Comparison of ENCODE assay signal across 1 cellular context in genomic region chr11:93718057-93718563, GRCh38.
TF ChIP-seq lines count a peak whose summit lies in the region.

No MANE protein-coding gene starts in this region.

TF ChIP-seq in K562, 482 proteins besides CTCF, POLR2A, EP300 and RAD21 (continued from another document and continues in another):
- peak; percentile 63 for TF ChIP-seq BCL6 (CRISPR knock-in tag; IDR thresholded peaks at IDR 0.05)
- TF ChIP-seq CREB3L1 (IDR thresholded peaks at IDR 0.05; ENCODE audit: borderline replicate concordance, low read depth), result 0 out of 2 replicates have a peak, but pooled peaks have one; percentile 18
- peak; percentile 90 for TF ChIP-seq ESRRA (IDR thresholded peaks at IDR 0.05; ENCODE audit: borderline replicate concordance, low read depth)
- TF ChIP-seq SRF (CRISPR knock-in tag; IDR thresholded peaks at IDR 0.05), result peak in 1 of 2 experiments; percentile 83; a peak in 1 of 4 replicates
- TF ChIP-seq, protein P1, sequence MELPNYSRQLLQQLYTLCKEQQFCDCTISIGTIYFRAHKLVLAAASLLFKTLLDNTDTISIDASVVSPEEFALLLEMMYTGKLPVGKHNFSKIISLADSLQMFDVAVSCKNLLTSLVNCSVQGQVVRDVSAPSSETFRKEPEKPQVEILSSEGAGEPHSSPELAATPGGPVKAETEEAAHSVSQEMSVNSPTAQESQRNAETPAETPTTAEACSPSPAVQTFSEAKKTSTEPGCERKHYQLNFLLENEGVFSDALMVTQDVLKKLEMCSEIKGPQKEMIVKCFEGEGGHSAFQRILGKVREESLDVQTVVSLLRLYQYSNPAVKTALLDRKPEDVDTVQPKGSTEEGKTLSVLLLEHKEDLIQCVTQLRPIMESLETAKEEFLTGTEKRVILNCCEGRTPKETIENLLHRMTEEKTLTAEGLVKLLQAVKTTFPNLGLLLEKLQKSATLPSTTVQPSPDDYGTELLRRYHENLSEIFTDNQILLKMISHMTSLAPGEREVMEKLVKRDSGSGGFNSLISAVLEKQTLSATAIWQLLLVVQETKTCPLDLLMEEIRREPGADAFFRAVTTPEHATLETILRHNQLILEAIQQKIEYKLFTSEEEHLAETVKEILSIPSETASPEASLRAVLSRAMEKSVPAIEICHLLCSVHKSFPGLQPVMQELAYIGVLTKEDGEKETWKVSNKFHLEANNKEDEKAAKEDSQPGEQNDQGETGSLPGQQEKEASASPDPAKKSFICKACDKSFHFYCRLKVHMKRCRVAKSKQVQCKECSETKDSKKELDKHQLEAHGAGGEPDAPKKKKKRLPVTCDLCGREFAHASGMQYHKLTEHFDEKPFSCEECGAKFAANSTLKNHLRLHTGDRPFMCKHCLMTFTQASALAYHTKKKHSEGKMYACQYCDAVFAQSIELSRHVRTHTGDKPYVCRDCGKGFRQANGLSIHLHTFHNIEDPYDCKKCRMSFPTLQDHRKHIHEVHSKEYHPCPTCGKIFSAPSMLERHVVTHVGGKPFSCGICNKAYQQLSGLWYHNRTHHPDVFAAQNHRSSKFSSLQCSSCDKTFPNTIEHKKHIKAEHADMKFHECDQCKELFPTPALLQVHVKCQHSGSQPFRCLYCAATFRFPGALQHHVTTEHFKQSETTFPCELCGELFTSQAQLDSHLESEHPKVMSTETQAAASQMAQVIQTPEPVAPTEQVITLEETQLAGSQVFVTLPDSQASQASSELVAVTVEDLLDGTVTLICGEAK (IDR thresholded peaks at IDR 0.05), result peak; percentile 77
- TF ChIP-seq, protein P1 (CRISPR knock-in tag; IDR thresholded peaks at IDR 0.05), result no peak
- no peak for TF ChIP-seq COPS2 (conservative IDR thresholded peaks at IDR 0.05)
- TF ChIP-seq ZBTB1 (CRISPR knock-in tag; IDR thresholded peaks at IDR 0.05; ENCODE audit: borderline replicate concordance, low read depth), result no peak
- no peak for TF ChIP-seq FOXO4 (CRISPR knock-in tag; IDR thresholded peaks at IDR 0.05)
- no peak for TF ChIP-seq U2AF2 (optimal IDR thresholded peaks at IDR 0.05; ENCODE audit: low read depth, low read length)
- TF ChIP-seq THRA (IDR thresholded peaks at IDR 0.05), result no peak
- no peak for TF ChIP-seq SNIP1 (IDR thresholded peaks at IDR 0.05; ENCODE audit: low read depth)
- TF ChIP-seq SAFB (IDR thresholded peaks at IDR 0.05; ENCODE audit: borderline replicate concordance, low read depth, low read length), result no peak
- 0 out of 2 replicates have a peak, but pooled peaks have one; percentile 45 for TF ChIP-seq PHB2 (IDR thresholded peaks at IDR 0.05; ENCODE audit: low read depth)
- TF ChIP-seq CBFA2T3 (IDR thresholded peaks at IDR 0.05), result peak; percentile 94
- no peak for TF ChIP-seq HMG20A (CRISPR knock-in tag; conservative IDR thresholded peaks at IDR 0.05)
- TF ChIP-seq NELFE (IDR thresholded peaks at IDR 0.05; ENCODE audit: insufficient read depth, insufficient read length), result no peak
- TF ChIP-seq, protein P2, sequence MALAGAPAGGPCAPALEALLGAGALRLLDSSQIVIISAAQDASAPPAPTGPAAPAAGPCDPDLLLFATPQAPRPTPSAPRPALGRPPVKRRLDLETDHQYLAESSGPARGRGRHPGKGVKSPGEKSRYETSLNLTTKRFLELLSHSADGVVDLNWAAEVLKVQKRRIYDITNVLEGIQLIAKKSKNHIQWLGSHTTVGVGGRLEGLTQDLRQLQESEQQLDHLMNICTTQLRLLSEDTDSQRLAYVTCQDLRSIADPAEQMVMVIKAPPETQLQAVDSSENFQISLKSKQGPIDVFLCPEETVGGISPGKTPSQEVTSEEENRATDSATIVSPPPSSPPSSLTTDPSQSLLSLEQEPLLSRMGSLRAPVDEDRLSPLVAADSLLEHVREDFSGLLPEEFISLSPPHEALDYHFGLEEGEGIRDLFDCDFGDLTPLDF (CRISPR knock-in tag; IDR thresholded peaks at IDR 0.05), result no peak
- TF ChIP-seq SIX5 (IDR thresholded peaks at IDR 0.05; ENCODE audit: borderline replicate concordance in 1 of 2, insufficient read depth in 1 of 2, low read depth in 1 of 2, low read length in 2 of 2), result no peak
- TF ChIP-seq ZHX1 (conservative IDR thresholded peaks at IDR 0.05; ENCODE audit: low read length), result no peak
- no peak; the same call in 1 of the 2 replicates for TF ChIP-seq ZNF23 (CRISPR knock-in tag; IDR thresholded peaks at IDR 0.05)
- no peak; the same call in 1 of the 2 replicates for TF ChIP-seq ZNF311 (CRISPR knock-in tag; IDR thresholded peaks at IDR 0.05)
- no peak for TF ChIP-seq STAT6 (CRISPR knock-in tag; IDR thresholded peaks at IDR 0.05)
- TF ChIP-seq RNF2 (IDR thresholded peaks at IDR 0.05), result peak; percentile 96
- no peak for TF ChIP-seq PTTG1 (tag; IDR thresholded peaks at IDR 0.05; ENCODE audit: low read depth)
- no peak for TF ChIP-seq ZNF551 (CRISPR knock-in tag; IDR thresholded peaks at IDR 0.05)
- TF ChIP-seq ILK (tag; IDR thresholded peaks at IDR 0.05; ENCODE audit: borderline replicate concordance, low read depth), result no peak
- TF ChIP-seq CBX2 (IDR thresholded peaks at IDR 0.05; ENCODE audit: insufficient read depth, low read length, poor library complexity, severe bottlenecking), result no peak
- TF ChIP-seq MAZ (CRISPR knock-in tag; conservative IDR thresholded peaks at IDR 0.05 in 1 of 2, IDR thresholded peaks at IDR 0.05 in 1 of 2), result peak in 1 of 2 experiments; percentile 44; a peak in 3 of 4 replicates
- no peak for TF ChIP-seq NR2C1 (IDR thresholded peaks at IDR 0.05)
- peak; percentile 60 for TF ChIP-seq NR2C1 (tag; IDR thresholded peaks at IDR 0.05)
- no peak for TF ChIP-seq ZSCAN29 (IDR thresholded peaks at IDR 0.05)
- TF ChIP-seq OTX1 (CRISPR knock-in tag; IDR thresholded peaks at IDR 0.05), result 0 out of 2 replicates have a peak, but pooled peaks have one; percentile 18
- no peak for TF ChIP-seq ZNF124 (CRISPR knock-in tag; IDR thresholded peaks at IDR 0.05)
- TF ChIP-seq ZNF707 (CRISPR knock-in tag; conservative IDR thresholded peaks at IDR 0.05), result no peak
- TF ChIP-seq, protein P3, sequence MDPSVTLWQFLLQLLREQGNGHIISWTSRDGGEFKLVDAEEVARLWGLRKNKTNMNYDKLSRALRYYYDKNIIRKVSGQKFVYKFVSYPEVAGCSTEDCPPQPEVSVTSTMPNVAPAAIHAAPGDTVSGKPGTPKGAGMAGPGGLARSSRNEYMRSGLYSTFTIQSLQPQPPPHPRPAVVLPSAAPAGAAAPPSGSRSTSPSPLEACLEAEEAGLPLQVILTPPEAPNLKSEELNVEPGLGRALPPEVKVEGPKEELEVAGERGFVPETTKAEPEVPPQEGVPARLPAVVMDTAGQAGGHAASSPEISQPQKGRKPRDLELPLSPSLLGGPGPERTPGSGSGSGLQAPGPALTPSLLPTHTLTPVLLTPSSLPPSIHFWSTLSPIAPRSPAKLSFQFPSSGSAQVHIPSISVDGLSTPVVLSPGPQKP (CRISPR knock-in tag; IDR thresholded peaks at IDR 0.05), result no peak
- TF ChIP-seq ZNF3 (CRISPR knock-in tag; IDR thresholded peaks at IDR 0.05), result no peak
- TF ChIP-seq TCF3 (CRISPR knock-in tag; IDR thresholded peaks at IDR 0.05), result peak; percentile 96
- no peak for TF ChIP-seq LARP7 (IDR thresholded peaks at IDR 0.05)
- 0 out of 2 replicates have a peak, but pooled peaks have one; percentile 41 for TF ChIP-seq ELF4 (CRISPR knock-in tag; IDR thresholded peaks at IDR 0.05)
- no peak for TF ChIP-seq XRCC5 (IDR thresholded peaks at IDR 0.05; ENCODE audit: low read depth, low read length)
- TF ChIP-seq MXD1 (CRISPR knock-in tag; IDR thresholded peaks at IDR 0.05; ENCODE audit: borderline replicate concordance, poor library complexity, severe bottlenecking), result no peak
- TF ChIP-seq ZNF436 (CRISPR knock-in tag; IDR thresholded peaks at IDR 0.05), result no peak
